8 cellular contexts compared by ENCODE assay signal in genomic region chr1:144551107-144551542, GRCh38. TPM values are rescaled to one million over a fixed set of nuclear protein-coding genes. Genes with fewer than 3 reads are reported as not detected.
DNase-seq lines count a peak whose midpoint lies in the region; ATAC-seq and TF ChIP-seq lines count a peak whose summit lies in the region.

No MANE protein-coding gene starts in this region.

- peaks cover 0 to 11% of the 10 kb centered on the region in 2 experiments; a peak in 1 of 4 replicates for H3K4me1 ChIP-seq in SK-N-SH (ENCODE audit: control insufficient read depth in 1 of 2, insufficient read depth in 2 of 2, low read depth in 1 of 2, low read length in 1 of 2)
- H3K4me1 ChIP-seq in iPS-15b (ENCODE audit: control insufficient read depth, insufficient read depth, low read length) = no peaks in the 10 kb centered on the region
- H3K4me1 ChIP-seq in suprapubic skin = peaks cover 14% of the 10 kb centered on the region

- H3K9ac ChIP-seq in SK-N-SH = peak overlapping the region; percentile 84
- peak overlapping the region; percentile 24 for H3K9ac ChIP-seq in iPS-15b (ENCODE audit: low read depth, low read length)

- H3K27me3 ChIP-seq in SK-N-SH (ENCODE audit: insufficient read depth) (no peaks in the 10 kb centered on the region), iPS-15b (ENCODE audit: control insufficient read depth, insufficient read depth, low read length) (no peaks in the 10 kb centered on the region), suprapubic skin (peaks cover 32% of the 10 kb centered on the region)

- H3K27ac ChIP-seq in SK-N-SH (ENCODE audit: low read depth in 2 of 2, low read length in 1 of 2) = peak overlapping the region; percentile 90 to 95
- H3K27ac ChIP-seq in suprapubic skin = peak overlapping the region; percentile 86

- peaks cover 2% of the 10 kb centered on the region for H3K27me3 Mint-ChIP-seq in activated T-helper 2 cell treated with anti-CD3 and anti-CD28 coated beads, Interferon-gamma antibody, Interleukin-2, Interleukin-4, amounts not matched to agents 10 μg/mL and 5 μg/mL and 100 μg/mL, durations not matched to agents 14 hours and 24 hours and 36 hours (ENCODE audit: low read depth)

- peaks cover 10% of the 10 kb centered on the region for H3F3A ChIP-seq in SK-N-SH (replicated peaks; ENCODE audit: insufficient read depth)

- no peak for ATAC-seq in SK-N-SH treated with all-trans-retinoic acid at 6 μM for 48 hours
- no peak for ATAC-seq in GM21528 (IDR thresholded peaks at IDR 0.05; ENCODE audit: low FRiP score, unreplicated experiment)

- DNase-seq in SK-N-SH = no peak
- DNase-seq in activated T-helper 2 cell treated with anti-CD3 and anti-CD28 coated beads, Interferon-gamma antibody, Interleukin-2, Interleukin-4, amounts not matched to agents 10 μg/mL and 5 μg/mL and 100 μg/mL, durations not matched to agents 14 hours and 24 hours and 36 hours (ENCODE audit: low spot score) = peak; percentile 35
- DNase-seq in suprapubic skin (ENCODE audit: low spot score in 2 of 2) = peak in 1 of 2 donors; percentile 63
- DNase-seq in Kasumi-1 (lab: John Stamatoyannopoulos, UW) = no peak
- DNase-seq in iPS-NIHi11 (ENCODE audit: low spot score) = no peak

- TF ChIP-seq EP300 in SK-N-SH (IDR thresholded peaks at IDR 0.05; ENCODE audit: borderline replicate concordance in 1 of 2, low read depth in 1 of 2, low read length in 1 of 2) = no peak
- no peak for TF ChIP-seq EP300 in suprapubic skin (IDR thresholded peaks at IDR 0.05)

- H3K79me2 ChIP-seq in SK-N-SH (ENCODE audit: insufficient read depth) = no peaks in the 10 kb centered on the region

- H3K4me2 ChIP-seq in SK-N-SH = peak overlapping the region; percentile 83

- peak overlapping the region; percentile 73; the same call in 1 of the 2 replicates for H2AFZ ChIP-seq in SK-N-SH (ENCODE audit: low read depth)

- no peak for TF ChIP-seq CTCF in SK-N-SH (IDR thresholded peaks at IDR 0.05)
- TF ChIP-seq CTCF in suprapubic skin (IDR thresholded peaks at IDR 0.05) = no peak

- peak overlapping the region; percentile 98 for H3K27ac Mint-ChIP-seq in activated T-helper 2 cell treated with anti-CD3 and anti-CD28 coated beads, Interferon-gamma antibody, Interleukin-2, Interleukin-4, amounts not matched to agents 10 μg/mL and 5 μg/mL and 100 μg/mL, durations not matched to agents 14 hours and 24 hours and 36 hours

- H3K4me3 ChIP-seq in SK-N-SH (ENCODE audit: low read depth in 2 of 2, low read length in 1 of 2) = peak overlapping the region; percentile 44 to 59
- H3K4me3 ChIP-seq in iPS-15b (ENCODE audit: low read depth, low read length) = peak overlapping the region; percentile 52
- H3K4me3 ChIP-seq in suprapubic skin = peak overlapping the region; percentile 39

- POLR2A ChIA-PET in SK-N-SH (lab: Yijun Ruan, JAX) = interaction anchor here (1.4 to 1.5 kb wide), 4 partner anchors 10 to 730 kb away, joined by 4 to 9 read pairs (median 6); no protein-coding TSS in a partner anchor

- H4K20me1 ChIP-seq in SK-N-SH (ENCODE audit: insufficient read depth) = no peaks in the 10 kb centered on the region

- no peak for TF ChIP-seq POLR2A in suprapubic skin (IDR thresholded peaks at IDR 0.05)

- no peaks in the 10 kb centered on the region for H3K9me3 Mint-ChIP-seq in activated T-helper 2 cell treated with anti-CD3 and anti-CD28 coated beads, Interferon-gamma antibody, Interleukin-2, Interleukin-4, amounts not matched to agents 10 μg/mL and 5 μg/mL and 100 μg/mL, durations not matched to agents 14 hours and 24 hours and 36 hours

- no peaks in the 10 kb centered on the region for H3K36me3 Mint-ChIP-seq in activated T-helper 2 cell treated with anti-CD3 and anti-CD28 coated beads, Interferon-gamma antibody, Interleukin-2, Interleukin-4, amounts not matched to agents 10 μg/mL and 5 μg/mL and 100 μg/mL, durations not matched to agents 14 hours and 24 hours and 36 hours (ENCODE audit: low read depth)

- no peaks in the 10 kb centered on the region for H3K36me3 ChIP-seq in SK-N-SH (replicated peaks in 1 of 2; ENCODE audit: control insufficient read depth in 1 of 2, insufficient read depth in 2 of 2, low read length in 1 of 2)
- no peaks in the 10 kb centered on the region for H3K36me3 ChIP-seq in iPS-15b (ENCODE audit: control insufficient read depth, insufficient read depth, low read length)
- H3K36me3 ChIP-seq in suprapubic skin = no peaks in the 10 kb centered on the region

- H3K9me3 ChIP-seq in SK-N-SH (no peaks in the 10 kb centered on the region), iPS-15b (ENCODE audit: control insufficient read depth, insufficient read depth, low read length) (no peaks in the 10 kb centered on the region), suprapubic skin (no peaks in the 10 kb centered on the region)

- TF ChIP-seq RAD21 in SK-N-SH (IDR thresholded peaks at IDR 0.05; ENCODE audit: low read length) = no peak

- 12% methylated on average over 22 of the region's 23 CpGs for WGBS in SK-N-SH (ENCODE audit: low lambda C conversion rate)
- WGBS in suprapubic skin = 13% methylated on average over 21 of the region's 23 CpGs

- intact Hi-C loops in activated T-helper 2 cell treated with anti-CD3 and anti-CD28 coated beads, Interferon-gamma antibody, Interleukin-2, Interleukin-4, amounts not matched to agents 10 μg/mL and 5 μg/mL and 100 μg/mL, durations not matched to agents 14 hours and 24 hours and 36 hours (cut with micrococcal nuclease) = no loop called here

- no peaks in the 10 kb centered on the region for H3K9me2 ChIP-seq in SK-N-SH

- peak overlapping the region; percentile 81 for H3K4me3 Mint-ChIP-seq in activated T-helper 2 cell treated with anti-CD3 and anti-CD28 coated beads, Interferon-gamma antibody, Interleukin-2, Interleukin-4, amounts not matched to agents 10 μg/mL and 5 μg/mL and 100 μg/mL, durations not matched to agents 14 hours and 24 hours and 36 hours (ENCODE audit: low read depth)

- peaks cover 25% of the 10 kb centered on the region for H3K4me1 Mint-ChIP-seq in activated T-helper 2 cell treated with anti-CD3 and anti-CD28 coated beads, Interferon-gamma antibody, Interleukin-2, Interleukin-4, amounts not matched to agents 10 μg/mL and 5 μg/mL and 100 μg/mL, durations not matched to agents 14 hours and 24 hours and 36 hours (ENCODE audit: low read depth)

- CTCF ChIA-PET in SK-N-SH (lab: Yijun Ruan, JAX) = no interaction called here

TF ChIP-seq in SK-N-SH, 30 proteins besides CTCF, POLR2A, EP300 and RAD21 (continues in another document):
- TF ChIP-seq, protein P1, sequence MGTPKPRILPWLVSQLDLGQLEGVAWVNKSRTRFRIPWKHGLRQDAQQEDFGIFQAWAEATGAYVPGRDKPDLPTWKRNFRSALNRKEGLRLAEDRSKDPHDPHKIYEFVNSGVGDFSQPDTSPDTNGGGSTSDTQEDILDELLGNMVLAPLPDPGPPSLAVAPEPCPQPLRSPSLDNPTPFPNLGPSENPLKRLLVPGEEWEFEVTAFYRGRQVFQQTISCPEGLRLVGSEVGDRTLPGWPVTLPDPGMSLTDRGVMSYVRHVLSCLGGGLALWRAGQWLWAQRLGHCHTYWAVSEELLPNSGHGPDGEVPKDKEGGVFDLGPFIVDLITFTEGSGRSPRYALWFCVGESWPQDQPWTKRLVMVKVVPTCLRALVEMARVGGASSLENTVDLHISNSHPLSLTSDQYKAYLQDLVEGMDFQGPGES (IDR thresholded peaks at IDR 0.05; ENCODE audit: low read depth, low read length) = no peak
- no peak for TF ChIP-seq TCF12 (IDR thresholded peaks at IDR 0.05)

TF ChIP-seq in SK-N-SH treated with all-trans-retinoic acid at 6 μM for 48 hours, 23 proteins besides CTCF, POLR2A, EP300 and RAD21 (continues in another document):
- TF ChIP-seq ESRRG (CRISPR knock-in tag; IDR thresholded peaks at IDR 0.05) = no peak
- TF ChIP-seq TSHZ2 (CRISPR knock-in tag; IDR thresholded peaks at IDR 0.05) = no peak
- TF ChIP-seq BACH2 (CRISPR knock-in tag; IDR thresholded peaks at IDR 0.05; ENCODE audit: borderline replicate concordance) = no peak
- no peak for TF ChIP-seq ZNF8 (CRISPR knock-in tag; IDR thresholded peaks at IDR 0.05)
- TF ChIP-seq OSR1 (CRISPR knock-in tag; IDR thresholded peaks at IDR 0.05) = no peak

RNA-seq across cellular contexts. Expression of gene PPIAL4F, which starts 41.6 kb away (rescaled TPM):
- not detected in 2 replicates for polyA plus RNA-seq in SK-N-SH (2012; rRNA removed)
- not detected in 2 replicates for polyA plus RNA-seq in SK-N-SH (2012; cell fraction: cytosol; rRNA removed)
- not detected in 2 replicates for polyA plus RNA-seq in SK-N-SH (2012; cell fraction: nucleus; rRNA removed)
- total RNA-seq in activated T-helper 2 cell treated with anti-CD3 and anti-CD28 coated beads, Interferon-gamma antibody, Interleukin-2, Interleukin-4, amounts not matched to agents 10 μg/mL and 5 μg/mL and 100 μg/mL, durations not matched to agents 14 hours and 24 hours and 36 hours = not detected in 2 replicates
- total RNA-seq in suprapubic skin = not detected
